Comparison of ENCODE assay signal across 1 cellular context in genomic region chr6:105400501-105400900, GRCh38.
TF ChIP-seq lines count a peak whose summit lies in the region.

No MANE protein-coding gene starts in this region.

TF ChIP-seq in K562, 482 proteins besides CTCF, POLR2A, EP300 and RAD21 (continued from another document):
- TF ChIP-seq, protein P1, sequence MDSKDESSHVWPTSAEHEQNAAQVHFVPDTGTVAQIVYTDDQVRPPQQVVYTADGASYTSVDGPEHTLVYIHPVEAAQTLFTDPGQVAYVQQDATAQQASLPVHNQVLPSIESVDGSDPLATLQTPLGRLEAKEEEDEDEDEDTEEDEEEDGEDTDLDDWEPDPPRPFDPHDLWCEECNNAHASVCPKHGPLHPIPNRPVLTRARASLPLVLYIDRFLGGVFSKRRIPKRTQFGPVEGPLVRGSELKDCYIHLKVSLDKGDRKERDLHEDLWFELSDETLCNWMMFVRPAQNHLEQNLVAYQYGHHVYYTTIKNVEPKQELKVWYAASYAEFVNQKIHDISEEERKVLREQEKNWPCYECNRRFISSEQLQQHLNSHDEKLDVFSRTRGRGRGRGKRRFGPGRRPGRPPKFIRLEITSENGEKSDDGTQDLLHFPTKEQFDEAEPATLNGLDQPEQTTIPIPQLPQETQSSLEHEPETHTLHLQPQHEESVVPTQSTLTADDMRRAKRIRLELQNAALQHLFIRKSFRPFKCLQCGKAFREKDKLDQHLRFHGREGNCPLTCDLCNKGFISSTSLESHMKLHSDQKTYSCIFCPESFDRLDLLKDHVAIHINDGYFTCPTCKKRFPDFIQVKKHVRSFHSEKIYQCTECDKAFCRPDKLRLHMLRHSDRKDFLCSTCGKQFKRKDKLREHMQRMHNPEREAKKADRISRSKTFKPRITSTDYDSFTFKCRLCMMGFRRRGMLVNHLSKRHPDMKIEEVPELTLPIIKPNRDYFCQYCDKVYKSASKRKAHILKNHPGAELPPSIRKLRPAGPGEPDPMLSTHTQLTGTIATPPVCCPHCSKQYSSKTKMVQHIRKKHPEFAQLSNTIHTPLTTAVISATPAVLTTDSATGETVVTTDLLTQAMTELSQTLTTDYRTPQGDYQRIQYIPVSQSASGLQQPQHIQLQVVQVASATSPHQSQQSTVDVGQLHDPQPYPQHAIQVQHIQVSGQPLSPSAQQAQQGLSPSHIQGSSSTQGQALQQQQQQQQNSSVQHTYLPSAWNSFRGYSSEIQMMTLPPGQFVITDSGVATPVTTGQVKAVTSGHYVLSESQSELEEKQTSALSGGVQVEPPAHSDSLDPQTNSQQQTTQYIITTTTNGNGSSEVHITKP (IDR thresholded peaks at IDR 0.05; ENCODE audit: partially characterized antibody): peak; percentile 10
- TF ChIP-seq DPF2 (IDR thresholded peaks at IDR 0.05) (0 out of 2 replicates have a peak, but pooled peaks have one; percentile 27), NFE2 (IDR thresholded peaks at IDR 0.05; ENCODE audit: low read depth) (no peak), TEAD4 (IDR thresholded peaks at IDR 0.05; ENCODE audit: low read length) (peak; percentile 29; the same call in 1 of the 2 replicates), TEAD4 (CRISPR knock-in tag; IDR thresholded peaks at IDR 0.05; ENCODE audit: borderline replicate concordance) (no peak), SAP30 (IDR thresholded peaks at IDR 0.05; ENCODE audit: borderline replicate concordance, insufficient read depth, low read depth, low read length, poor library complexity, severe bottlenecking) (no peak), ARID1B (IDR thresholded peaks at IDR 0.05) (peak; percentile 47; the same call in 1 of the 2 replicates), SRF (CRISPR knock-in tag; IDR thresholded peaks at IDR 0.05) (no peak), CEBPG (CRISPR knock-in tag; IDR thresholded peaks at IDR 0.05) (peak; percentile 93), CEBPG (tag; conservative IDR thresholded peaks at IDR 0.05 in 1 of 2, IDR thresholded peaks at IDR 0.05 in 1 of 2) (peak; percentile 90 to 98), ZNF668 (CRISPR knock-in tag; IDR thresholded peaks at IDR 0.05) (no peak), MEIS2 (IDR thresholded peaks at IDR 0.05; ENCODE audit: partially characterized antibody) (peak; percentile 55), TRIM24 (IDR thresholded peaks at IDR 0.05) (0 out of 4 replicates have a peak, but pooled peaks of 1 of the 2 experiments have one; percentile 19), PKNOX1 (IDR thresholded peaks at IDR 0.05) (peak; percentile 63; the same call in 1 of the 2 replicates), ZNF23 (CRISPR knock-in tag; IDR thresholded peaks at IDR 0.05) (no peak), CEBPB (tag; IDR thresholded peaks at IDR 0.05) (peak; percentile 99), YY1 (IDR thresholded peaks at IDR 0.05; ENCODE audit: borderline replicate concordance in 1 of 3, control insufficient read depth in 1 of 3, extremely low read depth in 1 of 3, insufficient read depth in 3 of 3, insufficient read length in 1 of 3, insufficient replicate concordance in 2 of 3, low read depth in 1 of 3, low read length in 2 of 3) (peak in 1 of 3 experiments; percentile 73), ZBTB43 (CRISPR knock-in tag; IDR thresholded peaks at IDR 0.05) (no peak), ETV5 (CRISPR knock-in tag; IDR thresholded peaks at IDR 0.05; ENCODE audit: low read depth) (no peak)
- TF ChIP-seq, protein P2, sequence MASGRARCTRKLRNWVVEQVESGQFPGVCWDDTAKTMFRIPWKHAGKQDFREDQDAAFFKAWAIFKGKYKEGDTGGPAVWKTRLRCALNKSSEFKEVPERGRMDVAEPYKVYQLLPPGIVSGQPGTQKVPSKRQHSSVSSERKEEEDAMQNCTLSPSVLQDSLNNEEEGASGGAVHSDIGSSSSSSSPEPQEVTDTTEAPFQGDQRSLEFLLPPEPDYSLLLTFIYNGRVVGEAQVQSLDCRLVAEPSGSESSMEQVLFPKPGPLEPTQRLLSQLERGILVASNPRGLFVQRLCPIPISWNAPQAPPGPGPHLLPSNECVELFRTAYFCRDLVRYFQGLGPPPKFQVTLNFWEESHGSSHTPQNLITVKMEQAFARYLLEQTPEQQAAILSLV (tag; IDR thresholded peaks at IDR 0.05): peak; percentile 79
TF ChIP-seq in K562: peak in this region for 12.
